Comparison of ENCODE assay signal across 30 cellular contexts in the genomic region with DNA sequence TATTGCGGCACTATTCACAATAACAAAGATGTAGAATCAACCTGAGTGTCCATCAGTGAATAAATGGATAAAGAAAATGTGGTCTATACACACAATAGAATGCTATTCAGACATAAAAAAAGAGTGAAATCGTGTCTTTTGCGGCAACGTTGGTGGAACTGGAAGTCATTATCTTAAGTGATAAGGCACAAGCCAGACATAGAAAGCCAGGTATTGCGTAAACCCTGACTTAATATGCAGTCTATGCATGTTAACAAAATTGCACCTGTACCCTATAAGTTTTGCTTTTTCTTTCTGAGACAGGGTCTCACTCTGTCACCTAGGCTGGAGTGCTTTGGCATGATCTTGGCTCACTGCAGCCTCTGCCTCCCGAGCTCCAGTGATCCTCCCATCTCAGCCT.
"Had no signal": no experiment of that assay in that cellular context is flagged by ENCODE, and none has a peak within 500 bp of the region (broad histone marks: within the 10 kb centered on the region; RNA-seq: fewer than 3 reads in every experiment).

No MANE protein-coding gene starts in this region.

- DNase-seq: activated CD4-positive, alpha-beta memory T cell treated with anti-CD3 and anti-CD28 coated beads for 36 hours; activated CD4-positive, alpha-beta T cell treated with anti-CD3 and anti-CD28 coated beads, Interleukin-2, amount 10 ng/mL, durations not matched to agents 24 days and 14 days; activated CD4-positive, CD25-positive, alpha-beta regulatory T cell treated with anti-CD3 and anti-CD28 coated beads, Interleukin-2, amount 50 U/mL, for 72 hours; activated CD8-positive, alpha-beta memory T cell treated with anti-CD3 and anti-CD28 coated beads, Interleukin-2, amount 50 U/mL, for 4 hours; activated gamma-delta T cell; activated naive CD4-positive, alpha-beta T cell treated with anti-CD3 and anti-CD28 coated beads, Interleukin-2, amount 10 ng/mL, durations not matched to agents 7 days and 5 days; activated naive CD8-positive, alpha-beta T cell treated with anti-CD3 and anti-CD28 coated beads, Interleukin-2, amount 10 ng/mL, durations not matched to agents 7 days and 5 days; activated T-cell treated with anti-CD3 and anti-CD28 coated beads, Interleukin-2, amount 50 U/mL, for 1 hour; amniotic stem cell; central memory CD4-positive, alpha-beta T cell; foreskin keratinocyte; kidney glomerular epithelial cell; left lung; lower lobe of right lung; mesendoderm; retina; sigmoid colon; small intestine; stimulated activated CD4-positive, alpha-beta T cell treated with anti-CD3 and anti-CD28 coated beads, Interleukin-4, amount 100 ng/mL, for 4 hours; stimulated activated CD8-positive, alpha-beta memory T cell treated with anti-CD3 and anti-CD28 coated beads, Interleukin-4, amount 100 ng/mL, for 48 hours; stimulated activated naive CD8-positive, alpha-beta T cell treated with anti-CD3 and anti-CD28 coated beads, Interleukin-15, amount 100 ng/mL, for 72 hours; substantia nigra; uterus; WERI-Rb-1 had no signal

- H3K36me3 Mint-ChIP-seq: natural killer cell treated with Interleukin-12 subunit alpha and Interleukin-12 subunit beta and Interleukin-15 and Interleukin-18, amount 100 ng/mL, for 72 hours had no signal

- H3K27me3 Mint-ChIP-seq: activated CD4-positive, alpha-beta memory T cell treated with anti-CD3 and anti-CD28 coated beads for 36 hours; activated CD4-positive, alpha-beta T cell treated with anti-CD3 and anti-CD28 coated beads, Interleukin-2, amount 10 ng/mL, durations not matched to agents 24 days and 14 days; activated naive CD4-positive, alpha-beta T cell treated with anti-CD3 and anti-CD28 coated beads, Interleukin-2, amount 10 ng/mL, durations not matched to agents 7 days and 5 days; activated naive CD8-positive, alpha-beta T cell treated with anti-CD3 and anti-CD28 coated beads, Interleukin-2, amount 10 ng/mL, durations not matched to agents 7 days and 5 days; natural killer cell treated with Interleukin-12 subunit alpha and Interleukin-12 subunit beta and Interleukin-15 and Interleukin-18, amount 100 ng/mL, for 72 hours; stimulated activated memory B cell treated with anti-CD40 and anti-IgM and Interleukin-4, amounts not matched to agents 10 μg/mL and 1 μg/mL and 100 μg/mL, for 72 hours; stimulated activated naive CD8-positive, alpha-beta T cell treated with anti-CD3 and anti-CD28 coated beads, Interleukin-15, amount 100 ng/mL, for 72 hours; type B pancreatic cell had no signal

- H3K27me3 ChIP-seq: foreskin keratinocyte, left lung, sigmoid colon, uterus had no signal

- H3K9me3 Mint-ChIP-seq: activated CD4-positive, alpha-beta memory T cell treated with anti-CD3 and anti-CD28 coated beads for 36 hours; activated CD4-positive, alpha-beta T cell treated with anti-CD3 and anti-CD28 coated beads, Interleukin-2, amount 10 ng/mL, durations not matched to agents 24 days and 14 days; activated naive CD4-positive, alpha-beta T cell treated with anti-CD3 and anti-CD28 coated beads, Interleukin-2, amount 10 ng/mL, durations not matched to agents 7 days and 5 days; activated naive CD8-positive, alpha-beta T cell treated with anti-CD3 and anti-CD28 coated beads, Interleukin-2, amount 10 ng/mL, durations not matched to agents 7 days and 5 days; natural killer cell treated with Interleukin-12 subunit alpha and Interleukin-12 subunit beta and Interleukin-15 and Interleukin-18, amount 100 ng/mL, for 72 hours; stimulated activated memory B cell treated with anti-CD40 and anti-IgM and Interleukin-4, amounts not matched to agents 10 μg/mL and 1 μg/mL and 100 μg/mL, for 72 hours; stimulated activated naive CD8-positive, alpha-beta T cell treated with anti-CD3 and anti-CD28 coated beads, Interleukin-15, amount 100 ng/mL, for 72 hours; T-helper 2 cell treated with Interferon-gamma antibody and Interleukin-4, amounts not matched to agents 5 μg/mL and 100 μg/mL, for 36 hours had no signal

- H3K4me1 Mint-ChIP-seq: activated naive CD4-positive, alpha-beta T cell treated with anti-CD3 and anti-CD28 coated beads, Interleukin-2, amount 10 ng/mL, durations not matched to agents 7 days and 5 days had no signal

- ATAC-seq: esophagus mucosa; foreskin keratinocyte; left lung; lower lobe of right lung; natural killer cell treated with Interleukin-12 subunit alpha and Interleukin-12 subunit beta and Interleukin-15 and Interleukin-18, amount 100 ng/mL, for 72 hours; stimulated activated memory B cell treated with anti-CD40 and anti-IgM and Interleukin-4, amounts not matched to agents 10 μg/mL and 1 μg/mL and 100 μg/mL, for 72 hours; stimulated activated naive CD8-positive, alpha-beta T cell treated with anti-CD3 and anti-CD28 coated beads, Interleukin-15, amount 100 ng/mL, for 72 hours had no signal

- H3K9me3 ChIP-seq: left lung, lower lobe of right lung, prostate gland, sigmoid colon, uterus had no signal

- H3K4me3 ChIP-seq: left lung, lower lobe of right lung, prostate gland, sigmoid colon, uterus had no signal

- H3K27ac Mint-ChIP-seq: activated CD4-positive, alpha-beta memory T cell treated with anti-CD3 and anti-CD28 coated beads for 36 hours; activated CD4-positive, alpha-beta T cell treated with anti-CD3 and anti-CD28 coated beads, Interleukin-2, amount 10 ng/mL, durations not matched to agents 24 days and 14 days; activated naive CD4-positive, alpha-beta T cell treated with anti-CD3 and anti-CD28 coated beads, Interleukin-2, amount 10 ng/mL, durations not matched to agents 7 days and 5 days; activated naive CD8-positive, alpha-beta T cell treated with anti-CD3 and anti-CD28 coated beads, Interleukin-2, amount 10 ng/mL, durations not matched to agents 7 days and 5 days; natural killer cell treated with Interleukin-12 subunit alpha and Interleukin-12 subunit beta and Interleukin-15 and Interleukin-18, amount 100 ng/mL, for 72 hours; stimulated activated memory B cell treated with anti-CD40 and anti-IgM and Interleukin-4, amounts not matched to agents 10 μg/mL and 1 μg/mL and 100 μg/mL, for 72 hours; stimulated activated naive CD8-positive, alpha-beta T cell treated with anti-CD3 and anti-CD28 coated beads, Interleukin-15, amount 100 ng/mL, for 72 hours; T-helper 2 cell treated with Interferon-gamma antibody and Interleukin-4, amounts not matched to agents 5 μg/mL and 100 μg/mL, for 36 hours; type B pancreatic cell had no signal

- H3K4me3 Mint-ChIP-seq: activated CD4-positive, alpha-beta memory T cell treated with anti-CD3 and anti-CD28 coated beads for 36 hours; activated CD4-positive, alpha-beta T cell treated with anti-CD3 and anti-CD28 coated beads, Interleukin-2, amount 10 ng/mL, durations not matched to agents 24 days and 14 days; activated naive CD4-positive, alpha-beta T cell treated with anti-CD3 and anti-CD28 coated beads, Interleukin-2, amount 10 ng/mL, durations not matched to agents 7 days and 5 days; activated naive CD8-positive, alpha-beta T cell treated with anti-CD3 and anti-CD28 coated beads, Interleukin-2, amount 10 ng/mL, durations not matched to agents 7 days and 5 days; natural killer cell treated with Interleukin-12 subunit alpha and Interleukin-12 subunit beta and Interleukin-15 and Interleukin-18, amount 100 ng/mL, for 72 hours; stimulated activated memory B cell treated with anti-CD40 and anti-IgM and Interleukin-4, amounts not matched to agents 10 μg/mL and 1 μg/mL and 100 μg/mL, for 72 hours; stimulated activated naive CD8-positive, alpha-beta T cell treated with anti-CD3 and anti-CD28 coated beads, Interleukin-15, amount 100 ng/mL, for 72 hours; T-helper 2 cell treated with Interferon-gamma antibody and Interleukin-4, amounts not matched to agents 5 μg/mL and 100 μg/mL, for 36 hours; type B pancreatic cell had no signal

- H3K27ac ChIP-seq: foreskin keratinocyte, left lung, lower lobe of right lung, sigmoid colon, uterus, WERI-Rb-1 had no signal
